In the genomic region with DNA sequence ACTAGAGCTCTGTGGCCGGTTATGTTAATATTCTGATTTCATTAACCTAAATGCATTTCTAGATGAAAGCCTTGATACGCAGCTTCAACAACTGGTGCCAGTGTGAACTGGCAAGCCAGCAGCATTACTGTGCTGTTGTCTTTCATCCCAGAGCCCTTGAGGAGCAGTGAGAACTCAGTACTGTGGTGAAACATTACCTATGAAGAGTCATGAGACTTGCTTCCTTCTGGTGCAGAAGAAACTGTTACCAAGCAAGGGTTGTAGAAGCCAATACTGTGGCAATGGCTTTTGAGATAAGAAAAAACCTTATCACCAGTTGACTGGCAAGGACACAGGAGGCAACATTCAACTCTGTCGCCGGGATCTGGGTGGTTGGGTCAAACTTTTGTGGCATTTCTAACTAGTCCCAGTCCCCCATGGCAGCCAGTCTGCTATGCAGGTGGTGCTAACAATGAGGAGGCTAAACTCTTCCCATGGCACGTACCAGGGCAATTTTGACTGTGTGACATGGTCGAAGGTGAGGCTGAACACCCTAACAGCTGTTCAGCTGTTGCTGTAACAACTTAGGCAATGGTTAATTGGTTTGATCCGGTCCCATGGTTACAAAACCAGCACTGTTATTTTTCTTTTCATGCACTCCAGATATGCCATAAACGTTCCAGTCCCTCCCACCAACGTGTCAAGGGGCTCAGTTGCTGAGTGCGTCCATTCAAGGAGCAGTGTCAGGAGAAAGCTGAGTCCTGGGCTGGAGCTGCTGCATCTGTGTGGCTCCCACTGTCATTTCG, we compare ENCODE assay signal across 20 cellular contexts. TPM values are rescaled to one million over a fixed set of nuclear protein-coding genes. Genes with fewer than 3 reads are reported as not detected.
DNase-seq lines count a peak whose midpoint lies in the region; ATAC-seq and TF ChIP-seq lines count a peak whose summit lies in the region.
"Had no signal": no experiment of that assay in that cellular context is flagged by ENCODE, and none has a peak within 500 bp of the region (broad histone marks: within the 10 kb centered on the region; RNA-seq: fewer than 3 reads in every experiment).

No MANE protein-coding gene starts in this region.

- H3K9ac ChIP-seq in duodenal mucosa (ENCODE audit: low read depth in 1 of 2, low read length in 2 of 2) (peak overlapping the region; percentile 27 to 38), rectal smooth muscle tissue (ENCODE audit: low read length) (no peak overlapping the region)

- H3K9me3 Mint-ChIP-seq in Caco-2 (ENCODE audit: unreplicated experiment): no peaks in the 10 kb centered on the region
- H3K9me3 Mint-ChIP-seq: activated naive CD4-positive, alpha-beta T cell treated with anti-CD3 and anti-CD28 coated beads, Interleukin-2, amount 10 ng/mL, durations not matched to agents 7 days and 5 days; CD4-positive, alpha-beta memory T cell had no signal

- H3K36me3 Mint-ChIP-seq in Caco-2 (ENCODE audit: insufficient read depth, unreplicated experiment): no peaks in the 10 kb centered on the region
- H3K36me3 Mint-ChIP-seq: activated naive CD4-positive, alpha-beta T cell treated with anti-CD3 and anti-CD28 coated beads, Interleukin-2, amount 10 ng/mL, durations not matched to agents 7 days and 5 days; CD4-positive, alpha-beta memory T cell; naive thymus-derived CD4-positive, alpha-beta T cell had no signal

- no TSS peak for BruUV-seq in Caco-2 (replicated peaks; lab: Mats Ljungman, UMichigan)
- no TSS peak for BruUV-seq in OCI-LY7 (replicated peaks; lab: Mats Ljungman, UMichigan)

- DNase-seq in Caco-2 (no peak), NCI-H748 treated with DMSO at 0.1 percent for 48 hours (lab: John Stamatoyannopoulos, UW) (peak; percentile 15), OCI-LY7 (ENCODE audit: low spot score) (no peak), islet precursor cell (no peak)
- no peak for DNase-seq in activated naive CD4-positive, alpha-beta T cell (lab: John Stamatoyannopoulos, UW)
- DNase-seq: activated CD4-positive, alpha-beta T cell treated with anti-CD3 and anti-CD28 coated beads for 48 hours; activated CD8-positive, alpha-beta memory T cell treated with anti-CD3 and anti-CD28 coated beads, Interleukin-2, amount 50 U/mL, for 48 hours; activated naive CD4-positive, alpha-beta T cell treated with anti-CD3 and anti-CD28 coated beads, Interleukin-2, amount 10 ng/mL, durations not matched to agents 7 days and 5 days; CD4-positive, alpha-beta memory T cell; foreskin fibroblast; left ventricle myocardium superior; naive thymus-derived CD4-positive, alpha-beta T cell; NCI-H187 treated with DMSO at 0.1 percent for 48 hours; NCI-H446 treated with DMSO at 0.1 percent for 48 hours had no signal

- H3K27ac ChIP-seq in duodenal mucosa (ENCODE audit: low read depth, low read length) (peak overlapping the region; percentile 75), rectal smooth muscle tissue (ENCODE audit: low read depth, low read length) (no peak overlapping the region), OCI-LY7 (ENCODE audit: low read depth, low read length, poor library complexity, severe bottlenecking) (no peak overlapping the region)
- H3K27ac ChIP-seq: prostate gland, SK-N-MC had no signal

- no peaks in the 10 kb centered on the region for H3K9me3 ChIP-seq in Caco-2
- no peaks in the 10 kb centered on the region for H3K9me3 ChIP-seq in duodenal mucosa (ENCODE audit: control insufficient read depth in 1 of 2, low read length in 2 of 2)
- no peaks in the 10 kb centered on the region for H3K9me3 ChIP-seq in OCI-LY7 (ENCODE audit: low read length)
- H3K9me3 ChIP-seq: prostate gland, tibial nerve had no signal

- H3K36me3 ChIP-seq in Caco-2 (ENCODE audit: control insufficient read depth, insufficient read depth, low read length) (no peaks in the 10 kb centered on the region), duodenal mucosa (ENCODE audit: control insufficient read depth in 1 of 2, insufficient read depth in 2 of 2, low read length in 2 of 2) (no peaks in the 10 kb centered on the region), rectal smooth muscle tissue (ENCODE audit: control insufficient read depth, insufficient read depth, low read length) (no peaks in the 10 kb centered on the region), OCI-LY7 (ENCODE audit: insufficient read depth, low read length) (no peaks in the 10 kb centered on the region)
- H3K36me3 ChIP-seq: prostate gland, tibial nerve had no signal

- ATAC-seq in GM21825 (IDR thresholded peaks at IDR 0.05; ENCODE audit: unreplicated experiment): no peak
- ATAC-seq: left ventricle myocardium superior; naive thymus-derived CD4-positive, alpha-beta T cell had no signal

- no peak overlapping the region for H3K4me3 ChIP-seq in Caco-2 (ENCODE audit: low read depth, low read length)
- H3K4me3 ChIP-seq in duodenal mucosa (ENCODE audit: low read depth in 1 of 2, low read length in 2 of 2): peak overlapping the region; percentile 13 to 36
- H3K4me3 ChIP-seq in rectal smooth muscle tissue (ENCODE audit: low read length): peak overlapping the region; percentile 27
- H3K4me3 ChIP-seq in OCI-LY7 (ENCODE audit: low read depth, low read length, poor library complexity, severe bottlenecking): no peak overlapping the region
- H3K4me3 ChIP-seq: prostate gland, SK-N-MC, tibial nerve had no signal

- H3K4me1 Mint-ChIP-seq in Caco-2 (ENCODE audit: low read depth, unreplicated experiment): peaks cover 51% of the 10 kb centered on the region
- H3K4me1 Mint-ChIP-seq: CD4-positive, alpha-beta memory T cell had no signal

- H3K4me1 ChIP-seq in Caco-2: peaks cover 64% of the 10 kb centered on the region
- H3K4me1 ChIP-seq in duodenal mucosa (ENCODE audit: control insufficient read depth in 1 of 2, insufficient read depth in 2 of 2, low read length in 2 of 2): peaks cover 37 to 63% of the 10 kb centered on the region in 2 donors
- no peaks in the 10 kb centered on the region for H3K4me1 ChIP-seq in rectal smooth muscle tissue (ENCODE audit: control insufficient read depth, insufficient read depth, low read length)
- peaks cover 12% of the 10 kb centered on the region for H3K4me1 ChIP-seq in OCI-LY7 (ENCODE audit: insufficient read depth, low read length, poor library complexity, severe bottlenecking)

- no peak overlapping the region for H2AFZ ChIP-seq in OCI-LY7 (ENCODE audit: low read length)

- H3K27me3 ChIP-seq in Caco-2 (replicated peaks; ENCODE audit: control insufficient read depth, insufficient read depth, low read length) (no peaks in the 10 kb centered on the region), duodenal mucosa (ENCODE audit: control insufficient read depth in 1 of 2, insufficient read depth in 2 of 2, low read length in 2 of 2) (no peaks in the 10 kb centered on the region), rectal smooth muscle tissue (ENCODE audit: control insufficient read depth, insufficient read depth, low read length) (no peaks in the 10 kb centered on the region)
- H3K27me3 ChIP-seq: tibial nerve had no signal

- POLR2A ChIA-PET in Caco-2 (lab: Charles Lee) (interaction anchor here (0.6 to 1.3 kb wide), 2 partner anchors 13 to 69 kb away, joined by 6 to 15 read pairs; no protein-coding TSS in a partner anchor), OCI-LY7 (lab: Charles Lee) (interaction anchor here (1.5 kb wide), 1 partner anchor 13 kb away, joined by 4 read pairs; no protein-coding TSS in a partner anchor)

- H3K4me2 ChIP-seq in OCI-LY7 (ENCODE audit: low read length): no peak overlapping the region

- H3K79me2 ChIP-seq in OCI-LY7 (ENCODE audit: insufficient read depth, low read depth, low read length): no peaks in the 10 kb centered on the region

- CTCF ChIA-PET in Caco-2 (lab: Charles Lee) (no interaction called here), OCI-LY7 (lab: Charles Lee; ENCODE audit: unreplicated experiment) (no interaction called here)

- H3K27ac Mint-ChIP-seq in Caco-2 (ENCODE audit: unreplicated experiment): peak overlapping the region; percentile 19
- H3K27ac Mint-ChIP-seq: activated naive CD4-positive, alpha-beta T cell treated with anti-CD3 and anti-CD28 coated beads, Interleukin-2, amount 10 ng/mL, durations not matched to agents 7 days and 5 days; CD4-positive, alpha-beta memory T cell; naive thymus-derived CD4-positive, alpha-beta T cell had no signal

- H3K9me2 ChIP-seq in OCI-LY7 (ENCODE audit: insufficient read depth, low read length): no peaks in the 10 kb centered on the region

- TF ChIP-seq CTCF in Caco-2 (IDR thresholded peaks at IDR 0.05; ENCODE audit: insufficient read depth in 1 of 2, low read depth in 1 of 2, low read length in 1 of 2, severe bottlenecking in 1 of 2, unreplicated experiment in 1 of 2) (no peak), OCI-LY7 (conservative IDR thresholded peaks at IDR 0.05; ENCODE audit: low read length) (no peak)

- intact Hi-C loops in Caco-2 (cut with micrococcal nuclease; ENCODE audit: unreplicated experiment): no loop called here
- intact Hi-C loops in OCI-LY7 (cut with micrococcal nuclease; ENCODE audit: unreplicated experiment): no loop called here

- H3K27me3 Mint-ChIP-seq in Caco-2 (ENCODE audit: insufficient read depth, unreplicated experiment): no peaks in the 10 kb centered on the region
- H3K27me3 Mint-ChIP-seq: CD4-positive, alpha-beta memory T cell had no signal

- no peaks in the 10 kb centered on the region for H4K20me1 ChIP-seq in OCI-LY7 (ENCODE audit: insufficient read depth, low read length)

- no peak overlapping the region for H3K4me3 Mint-ChIP-seq in Caco-2 (ENCODE audit: unreplicated experiment)
- H3K4me3 Mint-ChIP-seq: activated naive CD4-positive, alpha-beta T cell treated with anti-CD3 and anti-CD28 coated beads, Interleukin-2, amount 10 ng/mL, durations not matched to agents 7 days and 5 days; naive thymus-derived CD4-positive, alpha-beta T cell had no signal

RNA-seq across cellular contexts. Expression of gene LGALS3, which starts 12.6 kb away (rescaled TPM):
- total RNA-seq in Caco-2 (2022) (206 and 246 TPM in 2 replicates), OCI-LY7 (2022) (not detected in 2 replicates)
- total RNA-seq in OCI-LY7 (2014; rRNA removed; shearing (Covaris generic)): not detected in 2 replicates

Comparison
In these comparisons a context has a peak if more than half of its experiments do, and no peak if none do; other contexts are left out.
1. H3K4me3 ChIP-seq: peak in duodenal mucosa (2 of 2) and rectal smooth muscle tissue (single experiment); none in Caco-2 (single experiment) and OCI-LY7 (single experiment).
2. RNA of gene LGALS3, which starts 12.6 kb away (total RNA-seq): 206 to 246 TPM in Caco-2; not detected in OCI-LY7; every median in the first group is over 100 times any median in the second.